ENCODE assay signal across 1 cellular context in the genomic region with DNA sequence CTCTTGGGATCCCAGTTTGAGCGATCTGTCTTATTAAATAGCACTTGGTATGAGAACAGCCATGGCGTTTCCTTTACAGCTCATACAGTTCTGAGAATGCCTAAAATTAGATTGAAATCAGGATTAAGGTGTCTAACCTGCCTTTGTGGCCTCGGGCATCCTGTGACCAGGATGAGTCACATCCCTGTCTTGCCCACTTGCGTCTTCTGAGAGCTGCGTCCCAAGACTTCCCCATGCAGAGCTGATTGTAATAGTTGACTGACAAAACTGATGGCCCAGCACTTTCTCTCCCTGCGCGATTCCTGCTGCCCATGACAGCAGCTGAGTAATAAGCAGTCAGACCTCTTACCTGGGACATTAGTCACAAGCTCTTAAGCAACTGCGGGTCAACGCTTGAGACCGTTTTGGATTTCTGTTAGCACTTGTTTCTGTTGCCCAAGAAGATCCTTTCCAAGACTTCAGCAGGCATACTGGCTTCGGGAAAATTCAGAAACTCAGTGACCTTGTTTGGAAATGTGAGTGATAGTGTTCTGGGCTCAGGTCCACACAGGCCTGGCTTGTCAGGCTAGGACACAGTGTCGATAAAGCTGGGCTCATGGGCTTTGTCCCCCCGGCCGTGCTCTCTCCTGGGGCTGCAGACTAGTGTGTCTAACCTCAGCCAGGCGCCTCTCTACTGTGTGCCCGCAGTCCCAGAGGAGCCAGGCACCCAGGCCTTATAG.
A peak's percentile ranks its signal among the peaks of the same experiment; 100 is the strongest.
TF ChIP-seq lines count a peak whose summit lies in the region.

No MANE protein-coding gene starts in this region.

TF ChIP-seq in liver, 16 proteins besides CTCF, POLR2A, EP300 and RAD21 (continued from another document):
- TF ChIP-seq REST (IDR thresholded peaks at IDR 0.05) (peak; percentile 33), RXRA (IDR thresholded peaks at IDR 0.05) (peak; percentile 58 to 64), ATF3 (IDR thresholded peaks at IDR 0.05) (no peak), GABPA (IDR thresholded peaks at IDR 0.05 in 1 of 2, conservative IDR thresholded peaks at IDR 0.05 in 1 of 2) (no peak), SP1 (IDR thresholded peaks at IDR 0.05) (peak; percentile 26), NR2F2 (IDR thresholded peaks at IDR 0.05) (no peak), HNF4A (conservative IDR thresholded peaks at IDR 0.05) (peak in 1 of 2 donors; percentile 30)
